In genomic region chr1:193568451-193568985, GRCh38 we compare ENCODE assay signal across 18 cellular contexts.
DNase-seq lines count a peak whose midpoint lies in the region; ATAC-seq and TF ChIP-seq lines count a peak whose summit lies in the region.
"Had no signal": no experiment of that assay in that cellular context is flagged by ENCODE, and none has a peak within 500 bp of the region (broad histone marks: within the 10 kb centered on the region; RNA-seq: fewer than 3 reads in every experiment).

No MANE protein-coding gene starts in this region.

- no peak overlapping the region for H2AK5ac ChIP-seq in IMR-90 (ENCODE audit: low read depth, low read length)
- H2AK5ac ChIP-seq in H9 (ENCODE audit: insufficient read length, low read length), result no peak overlapping the region

- TF ChIP-seq CTCF in IMR-90 (conservative IDR thresholded peaks at IDR 0.05; ENCODE audit: low read depth, low read length) (no peak), H9 (conservative IDR thresholded peaks at IDR 0.05) (no peak), lower leg skin (IDR thresholded peaks at IDR 0.05) (no peak)

- H3K9me3 Mint-ChIP-seq in T-helper 1 cell treated with Interleukin-12 subunit alpha and Interleukin-12 subunit beta and Interleukin-4 antibody, amounts not matched to agents 30 μg/mL and 1 μg/mL, for 36 hours, result peaks cover 33% of the 10 kb centered on the region
- peaks cover 3 to 5% of the 10 kb centered on the region in 2 experiments; a peak in 3 of 5 replicates for H3K9me3 Mint-ChIP-seq in H9

- in situ Hi-C loops in IMR-90 (cut with MboI; ENCODE audit: low sequenced_read_pairs), result loop anchor here (25.0 kb wide), 1 partner anchor 381 kb away; the partner anchor contains the start of gene B3GALT2

- H4K5ac ChIP-seq in IMR-90 (ENCODE audit: low read depth, low read length), result no peak overlapping the region
- H4K5ac ChIP-seq in H9 (ENCODE audit: insufficient read length, low read depth, low read length), result no peak overlapping the region

- H3K4me1 ChIP-seq in IMR-90 (ENCODE audit: control insufficient read depth, insufficient read depth, low read length), result no peaks in the 10 kb centered on the region; the same call in 1 of the 2 replicates
- no peaks in the 10 kb centered on the region for H3K4me1 ChIP-seq in H9 (ENCODE audit: insufficient read depth, low read length)

- no TSS peak for BruUV-seq in IMR-90 (replicated peaks; lab: Mats Ljungman, UMichigan)

- no peaks in the 10 kb centered on the region for H3K36me3 ChIP-seq in IMR-90 (ENCODE audit: control insufficient read depth, insufficient read depth, low read length)

- no peaks in the 10 kb centered on the region for H3K79me2 ChIP-seq in H9 (ENCODE audit: insufficient read depth, low read length)

- H2AK9ac ChIP-seq in IMR-90 (replicated peaks; ENCODE audit: low read depth, low read length, poor library complexity), result no peak overlapping the region

- H3K4me3 ChIP-seq in IMR-90 (ENCODE audit: insufficient read depth, low read depth, low read length) (no peak overlapping the region), lower leg skin (ENCODE audit: low read depth, poor library complexity, severe bottlenecking) (no peak overlapping the region)

- H3K9me3 ChIP-seq in IMR-90 (ENCODE audit: control insufficient read depth, insufficient read depth, low read length), result no peaks in the 10 kb centered on the region
- no peaks in the 10 kb centered on the region for H3K9me3 ChIP-seq in T-helper 17 cell (ENCODE audit: control insufficient read depth, low read length, poor library complexity, severe bottlenecking)
- H3K9me3 ChIP-seq in H9 (ENCODE audit: control insufficient read depth, low read depth, low read length), result no peaks in the 10 kb centered on the region

- no peaks in the 10 kb centered on the region for H3K23me2 ChIP-seq in H9 (ENCODE audit: insufficient read length, low read depth, low read length, poor library complexity, severe bottlenecking)

- H3K4ac ChIP-seq in IMR-90 (ENCODE audit: low read depth, low read length), result no peak overlapping the region
- no peak overlapping the region for H3K4ac ChIP-seq in H9 (ENCODE audit: low read depth, low read length)

- H3K4me1 Mint-ChIP-seq in T-helper 1 cell treated with Interleukin-12 subunit alpha and Interleukin-12 subunit beta and Interleukin-4 antibody, amounts not matched to agents 30 μg/mL and 1 μg/mL, for 36 hours (ENCODE audit: low read depth), result peaks cover 20% of the 10 kb centered on the region
- H3K4me1 Mint-ChIP-seq in T-helper 17 cell (peaks cover 24% of the 10 kb centered on the region), H9 (no peaks in the 10 kb centered on the region)

- H2BK12ac ChIP-seq in H9 (ENCODE audit: insufficient read length, low read depth, low read length), result no peak overlapping the region

- H4K20me1 ChIP-seq in IMR-90 (ENCODE audit: insufficient read depth, low read length) (no peaks in the 10 kb centered on the region), H9 (ENCODE audit: control insufficient read depth, insufficient read depth, insufficient read length) (no peaks in the 10 kb centered on the region)

- WGBS in IMR-90 (ENCODE audit: extremely low coverage in 2 of 2, insufficient read length in 1 of 2), 2 experiments, result no CpG with 5 or more reads among the region's 2 CpGs
- no CpG with 5 or more reads among the region's 2 CpGs for WGBS in H9 (ENCODE audit: extremely low coverage, insufficient read length, low lambda C conversion rate)
- 57 to 62% methylated on average over 2 of the region's 2 CpGs for WGBS in lower leg skin, 2 donors

- H3K23ac ChIP-seq in IMR-90 (ENCODE audit: low read depth, low read length) (no peak overlapping the region), H9 (ENCODE audit: insufficient read length, low read depth, low read length) (no peak overlapping the region)

- 0 out of 2 replicates have a peak overlapping the region, but pooled peaks have one; percentile 5 for H2BK120ac ChIP-seq in IMR-90 (ENCODE audit: low read depth, low read length)
- H2BK120ac ChIP-seq in H9 (ENCODE audit: low read depth, low read length, poor library complexity, severe bottlenecking), result no peak overlapping the region

- H3K56ac ChIP-seq in IMR-90 (ENCODE audit: extremely low read depth, insufficient read depth, low read length) (no peak overlapping the region), H9 (ENCODE audit: insufficient read length, low read depth, low read length) (no peak overlapping the region)

- no peak overlapping the region for H3K4me3 Mint-ChIP-seq in T-helper 1 cell treated with Interleukin-12 subunit alpha and Interleukin-12 subunit beta and Interleukin-4 antibody, amounts not matched to agents 30 μg/mL and 1 μg/mL, for 36 hours
- peak overlapping the region; percentile 59 for H3K4me3 Mint-ChIP-seq in T-helper 17 cell
- H3K4me3 Mint-ChIP-seq in H9, result no peak overlapping the region
- H3K4me3 Mint-ChIP-seq: activated naive CD8-positive, alpha-beta T cell treated with anti-CD3 and anti-CD28 coated beads, Interleukin-2, amount 10 ng/mL, durations not matched to agents 7 days and 5 days; CD8-positive, alpha-beta T cell had no signal

- TF ChIP-seq RAD21 in IMR-90 (IDR thresholded peaks at IDR 0.05; ENCODE audit: low read length), result no peak

- H2BK20ac ChIP-seq in IMR-90 (ENCODE audit: low read depth, low read length), result no peak overlapping the region
- H2BK20ac ChIP-seq in H9 (ENCODE audit: low read depth, low read length, poor library complexity, severe bottlenecking), result no peak overlapping the region

- no peak overlapping the region for H4K8ac ChIP-seq in IMR-90 (ENCODE audit: low read depth in 2 of 2, low read length in 2 of 2)
- H4K8ac ChIP-seq in H9 (replicated peaks; ENCODE audit: insufficient read length, low read depth, low read length), result no peak overlapping the region

- H3K36me3 Mint-ChIP-seq in T-helper 1 cell treated with Interleukin-12 subunit alpha and Interleukin-12 subunit beta and Interleukin-4 antibody, amounts not matched to agents 30 μg/mL and 1 μg/mL, for 36 hours (ENCODE audit: low read depth), result peaks cover 26% of the 10 kb centered on the region
- H3K36me3 Mint-ChIP-seq in T-helper 17 cell (ENCODE audit: low read depth) (peaks cover 4% of the 10 kb centered on the region), H9 (ENCODE audit: insufficient read depth in 1 of 3, low read depth in 3 of 3) (peaks cover 0 to 5% (median 4%) of the 10 kb centered on the region in 3 experiments; a peak in 2 of 7 replicates)

- H3K14ac ChIP-seq in IMR-90 (replicated peaks; ENCODE audit: low read depth, low read length) (no peak overlapping the region), H9 (ENCODE audit: insufficient read depth, low read length) (no peak overlapping the region)

- no peak overlapping the region for H3K27ac ChIP-seq in IMR-90 (ENCODE audit: insufficient read depth, low read length)
- H3K27ac ChIP-seq in H9 (ENCODE audit: insufficient read length, low read depth, low read length), result no peak overlapping the region
- H3K27ac ChIP-seq: RWPE1 had no signal

- DNase-seq in T-helper 1 cell (no peak), IMR-90 (no peak), T-helper 17 cell (no peak), erythroblast (lab: John Stamatoyannopoulos, UW) (peak; percentile 75 to 85), H9 (no peak), lower leg skin (ENCODE audit: low spot score in 2 of 2) (no peak), RKO (ENCODE audit: low spot score) (no peak)
- DNase-seq: activated naive CD8-positive, alpha-beta T cell treated with anti-CD3 and anti-CD28 coated beads, Interleukin-2, amount 10 ng/mL, durations not matched to agents 7 days and 5 days; CD8-positive, alpha-beta T cell; effector CD4-positive, alpha-beta T cell; EL; GOT3; kidney; NCI-H1092; NCI-H748 treated with DMSO at 0.1 percent for 48 hours; stimulated activated naive CD8-positive, alpha-beta T cell treated with anti-CD3 and anti-CD28 coated beads, Interleukin-15, amount 100 ng/mL, for 72 hours had no signal

- CTCF ChIA-PET in IMR-90 (lab: Yijun Ruan, JAX), result interaction anchor here (1.0 kb wide), 1 partner anchor 9 kb away, joined by 3 read pairs; no protein-coding TSS in a partner anchor

- intact Hi-C loops in IMR-90 (cut with micrococcal nuclease) (loop anchor here (10.0 kb wide), 1 partner anchor 384 kb away; the partner anchor contains the start of gene B3GALT2), lower leg skin (cut with DNase I; ENCODE audit: low total_unique reads) (no loop called here)

- H3K9me1 ChIP-seq in IMR-90 (ENCODE audit: insufficient read depth, low read length), result no peaks in the 10 kb centered on the region

- H3T11ph ChIP-seq in H9 (ENCODE audit: low read length), result no peak overlapping the region

- H3K27me3 ChIP-seq in IMR-90 (ENCODE audit: control insufficient read depth, insufficient read depth, low read length) (no peaks in the 10 kb centered on the region), H9 (ENCODE audit: insufficient read depth, low read length) (no peaks in the 10 kb centered on the region)

- no peaks in the 10 kb centered on the region for H3K79me1 ChIP-seq in IMR-90 (ENCODE audit: low read depth in 1 of 2, low read length in 2 of 2)
- H3K79me1 ChIP-seq in H9 (ENCODE audit: insufficient read depth, low read depth, low read length, poor library complexity, severe bottlenecking), result no peaks in the 10 kb centered on the region

- H3K27me3 Mint-ChIP-seq in T-helper 1 cell treated with Interleukin-12 subunit alpha and Interleukin-12 subunit beta and Interleukin-4 antibody, amounts not matched to agents 30 μg/mL and 1 μg/mL, for 36 hours (ENCODE audit: low read depth), result no peaks in the 10 kb centered on the region
- H3K27me3 Mint-ChIP-seq in T-helper 17 cell (no peaks in the 10 kb centered on the region), H9 (ENCODE audit: low read depth) (no peaks in the 10 kb centered on the region)
- H3K27me3 Mint-ChIP-seq: activated naive CD8-positive, alpha-beta T cell treated with anti-CD3 and anti-CD28 coated beads, Interleukin-2, amount 10 ng/mL, durations not matched to agents 7 days and 5 days; stimulated activated naive CD8-positive, alpha-beta T cell treated with anti-CD3 and anti-CD28 coated beads, Interleukin-15, amount 100 ng/mL, for 72 hours had no signal

- H3K18ac ChIP-seq in IMR-90 (ENCODE audit: low read depth, low read length) (no peak overlapping the region), H9 (ENCODE audit: insufficient read length, low read depth, low read length) (no peak overlapping the region)

- no peak for TF ChIP-seq POLR2A in IMR-90 (IDR thresholded peaks at IDR 0.05; ENCODE audit: low read depth, low read length)
- no peak for TF ChIP-seq POLR2A in erythroblast (IDR thresholded peaks at IDR 0.05; ENCODE audit: low read length)
- TF ChIP-seq POLR2A in lower leg skin (IDR thresholded peaks at IDR 0.05), result no peak

- POLR2A ChIA-PET in IMR-90 (lab: Charles Lee; ENCODE audit: unreplicated experiment), result no interaction called here

- H3K9ac ChIP-seq in IMR-90 (ENCODE audit: low read depth, low read length) (no peak overlapping the region), H9 (ENCODE audit: extremely low read depth, insufficient read length, low read length) (no peak overlapping the region)

- H3K4me2 ChIP-seq in IMR-90 (ENCODE audit: low read depth, low read length) (no peak overlapping the region), H9 (ENCODE audit: insufficient read depth, insufficient read length, low read length) (no peak overlapping the region)

- H2BK5ac ChIP-seq in IMR-90 (ENCODE audit: low read depth, low read length, poor library complexity, severe bottlenecking) (no peak overlapping the region), H9 (ENCODE audit: insufficient read length, low read length) (no peak overlapping the region)

- peak overlapping the region; percentile 62 for H3K27ac Mint-ChIP-seq in T-helper 1 cell treated with Interleukin-12 subunit alpha and Interleukin-12 subunit beta and Interleukin-4 antibody, amounts not matched to agents 30 μg/mL and 1 μg/mL, for 36 hours
- H3K27ac Mint-ChIP-seq in T-helper 17 cell, result peak overlapping the region; percentile 88
- no peak overlapping the region; a peak in 1 of 7 replicates for H3K27ac Mint-ChIP-seq in H9
- H3K27ac Mint-ChIP-seq: activated naive CD8-positive, alpha-beta T cell treated with anti-CD3 and anti-CD28 coated beads, Interleukin-2, amount 10 ng/mL, durations not matched to agents 7 days and 5 days had no signal

- H2AFZ ChIP-seq in IMR-90 (replicated peaks; ENCODE audit: low read length, poor library complexity), result no peak overlapping the region
- no peak overlapping the region for H2AFZ ChIP-seq in H9 (ENCODE audit: low read length)

- no peak overlapping the region for H2BK15ac ChIP-seq in IMR-90 (ENCODE audit: low read depth, low read length)
- H2BK15ac ChIP-seq in H9 (ENCODE audit: low read depth, low read length), result no peak overlapping the region

- no peak for ATAC-seq in IMR-90 (ENCODE audit: low read depth)
- ATAC-seq in T-helper 17 cell, result no peak
- ATAC-seq: CD8-positive, alpha-beta T cell; stimulated activated naive CD8-positive, alpha-beta T cell treated with anti-CD3 and anti-CD28 coated beads, Interleukin-15, amount 100 ng/mL, for 72 hours had no signal

- H4K91ac ChIP-seq in IMR-90 (ENCODE audit: insufficient read depth, low read depth, low read length) (no peak overlapping the region), H9 (ENCODE audit: insufficient read length, low read depth, low read length) (no peak overlapping the region)

- dilution Hi-C loops in IMR-90 (cut with HindIII; ENCODE audit: low sequenced_read_pairs, unreplicated experiment), result no loop called here

Comparison
In these comparisons a context has a peak if more than half of its experiments do, and no peak if none do; other contexts are left out.
1. H3K27ac Mint-ChIP-seq: peak in T-helper 1 cell treated with Interleukin-12 subunit alpha and Interleukin-12 subunit beta and Interleukin-4 antibody, amounts not matched to agents 30 μg/mL and 1 μg/mL, for 36 hours (single experiment) and T-helper 17 cell (single experiment); none in H9 (0 of 3).
2. DNase-seq: peak in erythroblast (2 of 2); none in T-helper 1 cell (0 of 5), IMR-90 (single experiment), T-helper 17 cell (0 of 3), H9 (single experiment), lower leg skin (0 of 2) and RKO (single experiment).